In the genomic region with DNA sequence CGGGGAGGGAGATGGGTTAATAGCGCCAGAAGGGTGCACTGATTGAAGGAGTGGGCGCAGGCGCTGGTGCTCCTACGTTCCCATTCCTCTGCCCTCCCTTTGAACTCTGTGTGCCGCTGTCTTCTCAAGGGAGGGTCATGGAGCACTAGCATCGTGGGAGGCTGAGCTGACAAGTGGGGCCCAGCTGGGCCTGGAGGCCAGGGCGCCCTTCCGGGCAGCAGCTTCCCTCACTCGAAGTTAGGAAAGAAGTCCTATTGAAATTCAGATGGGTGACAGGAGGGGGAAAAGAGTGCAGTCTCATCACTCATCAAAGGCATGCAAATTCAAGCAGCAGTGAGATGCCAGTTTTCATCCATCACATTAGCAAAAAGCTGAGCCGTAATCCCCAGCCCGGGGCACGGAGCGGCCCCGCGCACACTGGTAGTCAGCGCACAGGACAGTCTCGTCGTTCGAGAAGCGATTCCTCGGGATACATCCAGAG, we compare ENCODE assay signal across 1 cellular context.
TF ChIP-seq lines count a peak whose summit lies in the region.

No MANE protein-coding gene starts in this region.

TF ChIP-seq in SK-N-SH, 30 proteins besides CTCF, POLR2A, EP300 and RAD21 (continued from another document):
- TF ChIP-seq, protein P1, sequence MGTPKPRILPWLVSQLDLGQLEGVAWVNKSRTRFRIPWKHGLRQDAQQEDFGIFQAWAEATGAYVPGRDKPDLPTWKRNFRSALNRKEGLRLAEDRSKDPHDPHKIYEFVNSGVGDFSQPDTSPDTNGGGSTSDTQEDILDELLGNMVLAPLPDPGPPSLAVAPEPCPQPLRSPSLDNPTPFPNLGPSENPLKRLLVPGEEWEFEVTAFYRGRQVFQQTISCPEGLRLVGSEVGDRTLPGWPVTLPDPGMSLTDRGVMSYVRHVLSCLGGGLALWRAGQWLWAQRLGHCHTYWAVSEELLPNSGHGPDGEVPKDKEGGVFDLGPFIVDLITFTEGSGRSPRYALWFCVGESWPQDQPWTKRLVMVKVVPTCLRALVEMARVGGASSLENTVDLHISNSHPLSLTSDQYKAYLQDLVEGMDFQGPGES (IDR thresholded peaks at IDR 0.05; ENCODE audit: low read depth, low read length): no peak
- TF ChIP-seq RFX5 (IDR thresholded peaks at IDR 0.05; ENCODE audit: low read length) (no peak), EZH2phosphoT487 (IDR thresholded peaks at IDR 0.05; ENCODE audit: borderline replicate concordance, low read depth) (no peak), FOSL2 (IDR thresholded peaks at IDR 0.05; ENCODE audit: borderline replicate concordance, low read depth) (no peak), RCOR1 (IDR thresholded peaks at IDR 0.05; ENCODE audit: low read length) (no peak), SMC3 (IDR thresholded peaks at IDR 0.05; ENCODE audit: low read depth, low read length) (no peak), TEAD4 (IDR thresholded peaks at IDR 0.05; ENCODE audit: borderline replicate concordance, insufficient read depth) (no peak), MEF2A (IDR thresholded peaks at IDR 0.05; ENCODE audit: borderline replicate concordance, low read depth) (no peak), FOXJ3 (CRISPR knock-in tag; IDR thresholded peaks at IDR 0.05) (no peak), MXI1 (IDR thresholded peaks at IDR 0.05; ENCODE audit: low read depth, low read length) (no peak)
TF ChIP-seq in SK-N-SH: peak in this region for 0.
